8 cellular contexts compared by ENCODE assay signal in genomic region chr2:159185401-159186130, GRCh38.
DNase-seq lines count a peak whose midpoint lies in the region; ATAC-seq and TF ChIP-seq lines count a peak whose summit lies in the region.

No MANE protein-coding gene starts in this region.

- H3K4me3 ChIP-seq in DOHH2 (ENCODE audit: low read length) (no peak overlapping the region), Karpas-422 (ENCODE audit: low read length) (no peak overlapping the region)

- no peaks in the 10 kb centered on the region for H3F3A ChIP-seq in DOHH2 (ENCODE audit: control insufficient read depth, insufficient read depth)

- H3K27me3 ChIP-seq in DOHH2 (ENCODE audit: control insufficient read depth, low read length) = peaks cover 21% of the 10 kb centered on the region
- no peaks in the 10 kb centered on the region for H3K27me3 ChIP-seq in Karpas-422 (ENCODE audit: low read length)

- TF ChIP-seq CTCF in DOHH2 (IDR thresholded peaks at IDR 0.05; ENCODE audit: low read depth, low read length, poor library complexity, severe bottlenecking) = peak; percentile 21

- H3K27ac ChIP-seq in DOHH2 (ENCODE audit: low read depth, low read length) (no peak overlapping the region), Karpas-422 (ENCODE audit: low read length) (no peak overlapping the region)

- H3K4me2 ChIP-seq in DOHH2 (ENCODE audit: low read length) = no peak overlapping the region
- no peak overlapping the region for H3K4me2 ChIP-seq in Karpas-422 (ENCODE audit: low read depth, low read length, poor library complexity, severe bottlenecking)

- ATAC-seq in GM19397 (IDR thresholded peaks at IDR 0.05; ENCODE audit: unreplicated experiment) (peak; percentile 48), HG03432 (IDR thresholded peaks at IDR 0.05; ENCODE audit: unreplicated experiment) (peak; percentile 73), HG02840 (IDR thresholded peaks at IDR 0.05; ENCODE audit: low FRiP score, unreplicated experiment) (no peak), GM19324 (IDR thresholded peaks at IDR 0.05; ENCODE audit: low FRiP score, unreplicated experiment) (no peak)

- H2AFZ ChIP-seq in Karpas-422 (ENCODE audit: low read length) = no peak overlapping the region

- DNase-seq in UCSD-AML1 (lab: John Stamatoyannopoulos, UW; ENCODE audit: unreplicated experiment) = peak; percentile 40
- DNase-seq in left kidney (ENCODE audit: low read depth, low spot score) = peak; percentile 69
- no peak for DNase-seq in Karpas-422

- no peak overlapping the region for H3K9ac ChIP-seq in Karpas-422 (ENCODE audit: low read length)

- no peaks in the 10 kb centered on the region for H3K4me1 ChIP-seq in DOHH2 (ENCODE audit: control insufficient read depth, low read length)
- no peaks in the 10 kb centered on the region for H3K4me1 ChIP-seq in Karpas-422 (ENCODE audit: low read length)

- no peaks in the 10 kb centered on the region for H3K36me3 ChIP-seq in DOHH2 (ENCODE audit: control insufficient read depth, low read length)
- no peaks in the 10 kb centered on the region for H3K36me3 ChIP-seq in Karpas-422 (ENCODE audit: insufficient read depth, low read length)

- no peaks in the 10 kb centered on the region for H3K9me2 ChIP-seq in DOHH2 (replicated peaks; ENCODE audit: control insufficient read depth, low read length)
- no peaks in the 10 kb centered on the region for H3K9me2 ChIP-seq in Karpas-422 (replicated peaks; ENCODE audit: insufficient read depth, low read length)

- no peaks in the 10 kb centered on the region for H3K9me3 ChIP-seq in DOHH2 (ENCODE audit: control insufficient read depth, insufficient read depth, low read length)
- H3K9me3 ChIP-seq in Karpas-422 (ENCODE audit: low read length) = no peaks in the 10 kb centered on the region

- H4K20me1 ChIP-seq in DOHH2 (ENCODE audit: control insufficient read depth, insufficient read depth, low read depth, low read length) (no peaks in the 10 kb centered on the region), Karpas-422 (ENCODE audit: insufficient read depth, low read depth, low read length) (no peaks in the 10 kb centered on the region)

- H3K79me2 ChIP-seq in DOHH2 (ENCODE audit: control insufficient read depth, low read length) (no peaks in the 10 kb centered on the region), Karpas-422 (ENCODE audit: low read length) (no peaks in the 10 kb centered on the region)

Comparison
In these comparisons a context has a peak if more than half of its experiments do, and no peak if none do; other contexts are left out.
1. ATAC-seq: peak in GM19397 (single experiment) and HG03432 (single experiment); none in HG02840 (single experiment) and GM19324 (single experiment).